ENCODE assay signal across 32 cellular contexts in genomic region chr13:107473255-107473654, GRCh38.
"Had no signal": no experiment of that assay in that cellular context is flagged by ENCODE, and none has a peak within 500 bp of the region (broad histone marks: within the 10 kb centered on the region; RNA-seq: fewer than 3 reads in every experiment).

No MANE protein-coding gene starts in this region.

- H3K4me3 ChIP-seq: ascending aorta, cardiac muscle cell, colonic mucosa had no signal

- FAIRE-seq: bronchial epithelial cell had no signal

- H3K9me3 ChIP-seq: ascending aorta, colonic mucosa had no signal

- H3K27ac ChIP-seq: ascending aorta, cardiac muscle cell, colonic mucosa, WERI-Rb-1 had no signal

- DNase-seq: activated CD4-positive, alpha-beta memory T cell treated with anti-CD3 and anti-CD28 coated beads, Interleukin-2, amount 10 ng/mL, durations not matched to agents 7 days and 5 days; activated CD4-positive, alpha-beta T cell treated with anti-CD3 and anti-CD28 coated beads for 1 hour; activated CD4-positive, alpha-beta T cell treated with anti-CD3 and anti-CD28 coated beads for 36 hours; activated CD4-positive, alpha-beta T cell treated with anti-CD3 and anti-CD28 coated beads for 48 hours; activated CD4-positive, alpha-beta T cell treated with anti-CD3 and anti-CD28 coated beads, Interleukin-2, amount 10 ng/mL, durations not matched to agents 7 days and 5 days; activated CD4-positive, alpha-beta T cell treated with anti-CD3 and anti-CD28 coated beads, Interleukin-2, amount 50 U/mL, for 48 hours; activated CD4-positive, CD25-positive, alpha-beta regulatory T cell; activated CD8-positive, alpha-beta memory T cell treated with anti-CD3 and anti-CD28 coated beads for 24 hours; activated CD8-positive, alpha-beta memory T cell treated with anti-CD3 and anti-CD28 coated beads, Interleukin-2, amount 10 ng/mL, durations not matched to agents 7 days and 5 days; activated CD8-positive, alpha-beta memory T cell treated with anti-CD3 and anti-CD28 coated beads, Interleukin-2, amount 50 U/mL, for 48 hours; activated CD8-positive, alpha-beta T cell treated with anti-CD3 and anti-CD28 coated beads, Interleukin-2, amount 10 ng/mL, durations not matched to agents 7 days and 5 days; activated effector memory CD4-positive, alpha-beta T cell treated with Interleukin-2 at 50 U/mL for 16 hours; activated gamma-delta T cell; activated naive CD4-positive, alpha-beta T cell treated with anti-CD3 and anti-CD28 coated beads, Interleukin-2, amount 10 ng/mL, durations not matched to agents 7 days and 5 days; activated naive CD4-positive, alpha-beta T cell treated with Interleukin-2 at 50 U/mL for 16 hours; activated naive CD8-positive, alpha-beta T cell treated with anti-CD3 and anti-CD28 coated beads, Interleukin-2, amount 10 ng/mL, durations not matched to agents 7 days and 5 days; activated naive CD8-positive, alpha-beta T cell treated with anti-CD3 and anti-CD28 coated beads, Interleukin-2, amount 50 U/mL, for 24 hours; activated T-cell treated with anti-CD3 and anti-CD28 coated beads, Interleukin-2, amount 50 U/mL, for 24 hours; activated T-cell treated with anti-CD3 and anti-CD28 coated beads, Interleukin-2, amount 50 U/mL, for 48 hours; amygdala; anterior cingulate cortex; caudate nucleus; cerebellar nuclear complex; colonic mucosa; T-helper 2 cell; T-helper 9 cell; WERI-Rb-1 had no signal

- H3K4me1 ChIP-seq: ascending aorta, colonic mucosa had no signal

- H3K27me3 ChIP-seq: ascending aorta, cardiac muscle cell, colonic mucosa had no signal

- ATAC-seq: activated CD4-positive, alpha-beta T cell treated with anti-CD3 and anti-CD28 coated beads for 36 hours; activated CD4-positive, CD25-positive, alpha-beta regulatory T cell treated with anti-CD3 and anti-CD28 coated beads, Interleukin-2, amount 50 U/mL, for 24 hours; activated CD8-positive, alpha-beta memory T cell treated with anti-CD3 and anti-CD28 coated beads, Interleukin-2, amount 10 ng/mL, durations not matched to agents 7 days and 5 days; activated CD8-positive, alpha-beta T cell treated with anti-CD3 and anti-CD28 coated beads, Interleukin-2, amount 10 ng/mL, durations not matched to agents 7 days and 5 days; activated naive CD8-positive, alpha-beta T cell treated with anti-CD3 and anti-CD28 coated beads, Interleukin-2, amount 50 U/mL, for 24 hours; WTC11 had no signal

- H3K36me3 ChIP-seq: ascending aorta, cardiac muscle cell, colonic mucosa, WERI-Rb-1 had no signal
